In genomic region chr2:170817247-170817998, GRCh38 we compare ENCODE assay signal across 8 cellular contexts. TPM values are rescaled to one million over a fixed set of nuclear protein-coding genes. Genes with fewer than 3 reads are reported as not detected.
A peak's percentile ranks its signal among the peaks of the same experiment; 100 is the strongest.
DNase-seq lines count a peak whose midpoint lies in the region; ATAC-seq and TF ChIP-seq lines count a peak whose summit lies in the region.

No MANE protein-coding gene starts in this region.

- no peaks in the 10 kb centered on the region for H3K9me3 ChIP-seq in A673 (ENCODE audit: low read depth, low read length, poor library complexity, severe bottlenecking)

- intact Hi-C loops in A673 (cut with micrococcal nuclease; ENCODE audit: unreplicated experiment) = no loop called here
- intact Hi-C loops in natural killer cell (cut with micrococcal nuclease) = loop anchor here (10.0 kb wide), 1 partner anchor 1287 kb away; the partner anchor contains the start of gene DLX2

- CTCF ChIA-PET in A673 (lab: Charles Lee) (interaction anchor here (0.7 to 2.1 kb wide), 4 partner anchors 56 to 494 kb away, joined by 3 to 5 read pairs (median 4); no protein-coding TSS in a partner anchor), RWPE1 (lab: Yijun Ruan, JAX) (interaction anchor here (0.6 to 1.2 kb wide), 6 partner anchors 14 to 478 kb away, joined by 3 to 4 read pairs (median 4); no protein-coding TSS in a partner anchor)

- H3K4me3 ChIP-seq in A673 (ENCODE audit: low read depth, low read length, poor library complexity, severe bottlenecking) = peak overlapping the region; percentile 44

- H3K36me3 ChIP-seq in A673 (ENCODE audit: insufficient read depth, low read length, poor library complexity, severe bottlenecking) = no peaks in the 10 kb centered on the region

- ATAC-seq in natural killer cell (no peak), HG03571 (IDR thresholded peaks at IDR 0.05; ENCODE audit: unreplicated experiment) (no peak), HG02852 (IDR thresholded peaks at IDR 0.05; ENCODE audit: unreplicated experiment) (no peak)

- no peak for TF ChIP-seq CTCF in A673 (conservative IDR thresholded peaks at IDR 0.05; ENCODE audit: low read depth, low read length)
- no peak for TF ChIP-seq CTCF in RWPE1 (conservative IDR thresholded peaks at IDR 0.05; ENCODE audit: low read depth)
- TF ChIP-seq CTCF in natural killer cell (IDR thresholded peaks at IDR 0.05) = no peak

- H3K4me1 Mint-ChIP-seq in natural killer cell = peaks cover 47 to 64% of the 10 kb centered on the region in 2 donors

- POLR2A ChIA-PET in A673 (lab: Charles Lee; ENCODE audit: low non-redundant PET) = no interaction called here
- POLR2A ChIA-PET in RWPE1 (lab: Yijun Ruan, JAX; ENCODE audit: low non-redundant PET) = interaction anchor here (0.6 to 0.8 kb wide), 3 partner anchors 26 to 116 kb away, joined by 3 to 4 read pairs (median 3); no protein-coding TSS in a partner anchor

- no peak overlapping the region for H3K27ac ChIP-seq in A673 (ENCODE audit: low read depth, low read length, poor library complexity, severe bottlenecking)
- peak overlapping the region; percentile 88 for H3K27ac ChIP-seq in RWPE1

- H3K4me3 Mint-ChIP-seq in natural killer cell = peak overlapping the region; percentile 78

- H3K27ac Mint-ChIP-seq in natural killer cell = no peak overlapping the region

- H3K27me3 ChIP-seq in A673 (replicated peaks; ENCODE audit: insufficient read depth, low read depth, low read length, poor library complexity) = peaks cover 90% of the 10 kb centered on the region

- peak; percentile 43 for DNase-seq in A673 (ENCODE audit: low spot score)
- peak; percentile 22 for DNase-seq in GM04503 (ENCODE audit: low read depth)
- peak; percentile 31 for DNase-seq in RWPE1 (ENCODE audit: low spot score)
- peak; percentile 72 for DNase-seq in ecto neural progenitor cell (ENCODE audit: low spot score)
- no peak for DNase-seq in natural killer cell
- DNase-seq in NOMO-1 treated with DMSO at 0.1 percent for 48 hours (lab: John Stamatoyannopoulos, UW; ENCODE audit: unreplicated experiment) = no peak

- H3K27me3 Mint-ChIP-seq in natural killer cell (ENCODE audit: low read depth in 2 of 2) = peaks cover 80 to 84% of the 10 kb centered on the region in 2 donors

- H3K4me1 ChIP-seq in A673 (ENCODE audit: insufficient read depth, low read length, poor library complexity, severe bottlenecking) = peaks cover 28% of the 10 kb centered on the region

- H3K36me3 Mint-ChIP-seq in natural killer cell = no peaks in the 10 kb centered on the region

- H3K9me3 Mint-ChIP-seq in natural killer cell = no peaks in the 10 kb centered on the region

- BruUV-seq in A673 (replicated peaks; lab: Mats Ljungman, UMichigan) = no TSS peak

RNA-seq across cellular contexts. Expression of gene GAD1, which starts 0.7 kb away (rescaled TPM):
- 0.70 and 1.1 TPM in 2 replicates for total RNA-seq in A673 (2021)
- total RNA-seq in natural killer cell = not detected

RNA-seq across cellular contexts. Expression of gene ERICH2, which starts 47.2 kb away (rescaled TPM):
- total RNA-seq in A673 (2021) (not detected in 2 replicates), natural killer cell (not detected)

Comparison
In these comparisons a context has a peak if more than half of its experiments do, and no peak if none do; other contexts are left out.
1. DNase-seq: peak in A673 (single experiment), GM04503 (single experiment), RWPE1 (single experiment) and ecto neural progenitor cell (single experiment); none in natural killer cell (single experiment) and NOMO-1 treated with DMSO at 0.1 percent for 48 hours (single experiment).